1 cellular context compared by ENCODE assay signal in genomic region chr21:33478182-33478581, GRCh38.
TF ChIP-seq lines count a peak whose summit lies in the region.

No MANE protein-coding gene starts in this region.

TF ChIP-seq in endothelial cell of umbilical vein, 7 proteins besides CTCF, POLR2A, EP300 and RAD21 (continued from another document):
- TF ChIP-seq MAX (IDR thresholded peaks at IDR 0.05; ENCODE audit: insufficient read depth, insufficient read length) (no peak), MYC (IDR thresholded peaks at IDR 0.05; ENCODE audit: low read depth, low read length) (no peak)
TF ChIP-seq in endothelial cell of umbilical vein: peak in this region for 0.
